18 cellular contexts compared by ENCODE assay signal in genomic region chr2:11963966-11964365, GRCh38.
"Had no signal": no experiment of that assay in that cellular context is flagged by ENCODE, and none has a peak within 500 bp of the region (broad histone marks: within the 10 kb centered on the region; RNA-seq: fewer than 3 reads in every experiment).

No MANE protein-coding gene starts in this region.

- H3K27me3 ChIP-seq: colonic mucosa, gastrocnemius medialis, thyroid gland had no signal

- DNase-seq: activated CD4-positive, alpha-beta T cell treated with anti-CD3 and anti-CD28 coated beads, Interleukin-2, amount 10 ng/mL, durations not matched to agents 7 days and 5 days; activated CD8-positive, alpha-beta memory T cell treated with anti-CD3 and anti-CD28 coated beads, Interleukin-2, amount 50 U/mL, for 4 hours; activated naive CD4-positive, alpha-beta T cell treated with anti-CD3 and anti-CD28 coated beads for 36 hours; activated T-cell treated with anti-CD3 and anti-CD28 coated beads, Interleukin-2, amount 50 U/mL, for 4 hours; anterior cingulate cortex; colonic mucosa; erythroblast; gastrocnemius medialis; head of caudate nucleus; kidney; left ventricle myocardium inferior; occipital lobe; stimulated activated CD4-positive, alpha-beta T cell treated with anti-CD3 and anti-CD28 coated beads, Interleukin-12 subunit alpha, Interleukin-12 subunit beta, amount 100 ng/mL, for 4 hours; stimulated activated CD4-positive, alpha-beta T cell treated with anti-CD3 and anti-CD28 coated beads, Interleukin-1b, Interleukin-23, amount 100 ng/mL, for 48 hours; stimulated activated CD8-positive, alpha-beta memory T cell treated with anti-CD3 and anti-CD28 coated beads, Interleukin-4, amount 100 ng/mL, for 48 hours; stimulated activated naive CD4-positive, alpha-beta T cell; thyroid gland had no signal

- H3K36me3 ChIP-seq: colonic mucosa, gastrocnemius medialis, left ventricle myocardium inferior, thyroid gland had no signal

- ATAC-seq: activated CD4-positive, CD25-positive, alpha-beta regulatory T cell treated with anti-CD3 and anti-CD28 coated beads, Interleukin-2, amount 50 U/mL, for 24 hours; activated T-cell treated with anti-CD3 and anti-CD28 coated beads, Interleukin-2, amount 50 U/mL, for 4 hours; gastrocnemius medialis had no signal

- H3K4me3 ChIP-seq: colonic mucosa, gastrocnemius medialis, left ventricle myocardium inferior, thyroid gland had no signal

- FAIRE-seq: kidney had no signal
